In the genomic region with DNA sequence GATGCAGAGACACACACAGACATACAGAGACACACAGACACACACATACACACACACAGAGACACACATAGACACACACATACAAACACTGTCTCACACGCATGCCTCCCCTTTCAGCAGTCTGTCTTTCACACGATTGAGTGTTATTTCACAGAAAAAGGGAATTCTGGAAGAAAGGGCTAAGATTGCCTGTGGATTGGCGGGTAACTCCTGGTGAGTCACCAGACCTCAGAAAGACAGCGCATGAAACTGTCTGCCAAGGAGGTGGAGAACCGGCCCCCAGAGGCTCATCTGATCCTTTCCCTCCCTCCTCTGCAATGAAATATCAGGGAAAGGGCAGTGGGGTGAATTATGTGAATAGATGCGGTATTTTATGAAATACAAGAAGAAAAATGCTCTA, we compare ENCODE assay signal across 21 cellular contexts.
DNase-seq lines count a peak whose midpoint lies in the region; ATAC-seq and TF ChIP-seq lines count a peak whose summit lies in the region.
"Had no signal": no experiment of that assay in that cellular context is flagged by ENCODE, and none has a peak within 500 bp of the region (broad histone marks: within the 10 kb centered on the region; RNA-seq: fewer than 3 reads in every experiment).

No MANE protein-coding gene starts in this region.

- no peaks in the 10 kb centered on the region for H3K4me1 ChIP-seq in RWPE2 (ENCODE audit: insufficient read depth, poor library complexity, severe bottlenecking)
- H3K4me1 ChIP-seq: testis had no signal

- no peak overlapping the region for H3K4me3 ChIP-seq in RWPE2 (ENCODE audit: severe bottlenecking)
- H3K4me3 ChIP-seq in fibroblast of pulmonary artery (replicated peaks; ENCODE audit: low read depth, low read length) = no peak overlapping the region
- H3K4me3 ChIP-seq: BLaER1, PC-9, testis had no signal

- H3K27me3 ChIP-seq in RWPE2 (ENCODE audit: insufficient read depth, poor library complexity, severe bottlenecking) = no peaks in the 10 kb centered on the region
- H3K27me3 ChIP-seq: BLaER1, testis had no signal

- H3K36me3 ChIP-seq in RWPE2 (ENCODE audit: low read depth) = no peaks in the 10 kb centered on the region
- H3K36me3 ChIP-seq: BLaER1 had no signal

- H3K4me1 Mint-ChIP-seq in osteocyte (ENCODE audit: unreplicated experiment) = peaks cover 14% of the 10 kb centered on the region
- H3K4me1 Mint-ChIP-seq: naive thymus-derived CD4-positive, alpha-beta T cell; T-cell had no signal

- H3K27ac Mint-ChIP-seq in osteocyte (ENCODE audit: unreplicated experiment) = peak overlapping the region; percentile 33
- H3K27ac Mint-ChIP-seq: activated T-helper 2 cell treated with anti-CD3 and anti-CD28 coated beads, Interferon-gamma antibody, Interleukin-2, Interleukin-4, amounts not matched to agents 10 μg/mL and 5 μg/mL and 100 μg/mL, durations not matched to agents 14 hours and 24 hours and 36 hours; naive thymus-derived CD4-positive, alpha-beta T cell; T-cell had no signal

- H3K9me3 ChIP-seq in RWPE2 (ENCODE audit: severe bottlenecking) = no peaks in the 10 kb centered on the region
- H3K9me3 ChIP-seq: testis had no signal

- H3K27ac ChIP-seq in RWPE2 (ENCODE audit: poor library complexity, severe bottlenecking) = no peak overlapping the region
- H3K27ac ChIP-seq: BLaER1, PC-9, testis had no signal

- DNase-seq in GM03348 (ENCODE audit: low spot score) (peak; percentile 67), RWPE2 (ENCODE audit: low spot score) (peak; percentile 15), fibroblast of pulmonary artery (ENCODE audit: low read depth) (peak; percentile 3), osteocyte (ENCODE audit: extremely low spot score, unreplicated experiment) (no peak), NCI-H774 (lab: John Stamatoyannopoulos, UW) (no peak), NCI-H187 (lab: John Stamatoyannopoulos, UW) (no peak), NAMALWA (ENCODE audit: low spot score) (no peak)
- DNase-seq: activated CD4-positive, CD25-positive, alpha-beta regulatory T cell; anterior cingulate cortex; DMS 273 treated with DMSO at 0.1 percent for 48 hours; MM.1S; naive thymus-derived CD4-positive, alpha-beta T cell; NCI-H2029 treated with DMSO at 0.1 percent for 48 hours; NCI-H69; PC-9; stimulated activated CD4-positive, alpha-beta T cell treated with anti-CD3 and anti-CD28 coated beads, Interleukin-1b, Interleukin-23, amount 100 ng/mL, for 48 hours; T-cell; testis had no signal

- TF ChIP-seq CTCF in RWPE2 (IDR thresholded peaks at IDR 0.05; ENCODE audit: poor library complexity, severe bottlenecking) = no peak
- no peak for TF ChIP-seq CTCF in fibroblast of pulmonary artery (IDR thresholded peaks at IDR 0.05; ENCODE audit: low read length, missing control alignments)
- no peak for TF ChIP-seq CTCF in osteocyte (IDR thresholded peaks at IDR 0.05)

- ATAC-seq in RWPE2 (ENCODE audit: low read depth) (peak; percentile 58; the same call in 1 of the 3 replicates), HG03378 (IDR thresholded peaks at IDR 0.05; ENCODE audit: unreplicated experiment) (no peak)
- ATAC-seq: naive thymus-derived CD4-positive, alpha-beta T cell; T-cell had no signal

- H3K27me3 Mint-ChIP-seq in osteocyte (ENCODE audit: unreplicated experiment) = no peaks in the 10 kb centered on the region

- H3K36me3 Mint-ChIP-seq in osteocyte (ENCODE audit: unreplicated experiment) = no peaks in the 10 kb centered on the region
- H3K36me3 Mint-ChIP-seq: naive thymus-derived CD4-positive, alpha-beta T cell; T-cell had no signal

- no peak overlapping the region for H3K4me3 Mint-ChIP-seq in osteocyte (ENCODE audit: unreplicated experiment)
- H3K4me3 Mint-ChIP-seq: naive thymus-derived CD4-positive, alpha-beta T cell; T-cell had no signal

- no peaks in the 10 kb centered on the region for H3K9me3 Mint-ChIP-seq in osteocyte (ENCODE audit: unreplicated experiment)
- H3K9me3 Mint-ChIP-seq: activated T-helper 2 cell treated with anti-CD3 and anti-CD28 coated beads, Interferon-gamma antibody, Interleukin-2, Interleukin-4, amounts not matched to agents 10 μg/mL and 5 μg/mL and 100 μg/mL, durations not matched to agents 14 hours and 24 hours and 36 hours; T-cell had no signal

Comparison
In these comparisons a context has a peak if more than half of its experiments do, and no peak if none do; other contexts are left out.
1. DNase-seq: peak in GM03348 (single experiment), RWPE2 (single experiment) and fibroblast of pulmonary artery (single experiment); none in osteocyte (single experiment), NCI-H774 (single experiment), NCI-H187 (0 of 2) and NAMALWA (single experiment).